ENCODE assay signal across 1 cellular context in the genomic region with DNA sequence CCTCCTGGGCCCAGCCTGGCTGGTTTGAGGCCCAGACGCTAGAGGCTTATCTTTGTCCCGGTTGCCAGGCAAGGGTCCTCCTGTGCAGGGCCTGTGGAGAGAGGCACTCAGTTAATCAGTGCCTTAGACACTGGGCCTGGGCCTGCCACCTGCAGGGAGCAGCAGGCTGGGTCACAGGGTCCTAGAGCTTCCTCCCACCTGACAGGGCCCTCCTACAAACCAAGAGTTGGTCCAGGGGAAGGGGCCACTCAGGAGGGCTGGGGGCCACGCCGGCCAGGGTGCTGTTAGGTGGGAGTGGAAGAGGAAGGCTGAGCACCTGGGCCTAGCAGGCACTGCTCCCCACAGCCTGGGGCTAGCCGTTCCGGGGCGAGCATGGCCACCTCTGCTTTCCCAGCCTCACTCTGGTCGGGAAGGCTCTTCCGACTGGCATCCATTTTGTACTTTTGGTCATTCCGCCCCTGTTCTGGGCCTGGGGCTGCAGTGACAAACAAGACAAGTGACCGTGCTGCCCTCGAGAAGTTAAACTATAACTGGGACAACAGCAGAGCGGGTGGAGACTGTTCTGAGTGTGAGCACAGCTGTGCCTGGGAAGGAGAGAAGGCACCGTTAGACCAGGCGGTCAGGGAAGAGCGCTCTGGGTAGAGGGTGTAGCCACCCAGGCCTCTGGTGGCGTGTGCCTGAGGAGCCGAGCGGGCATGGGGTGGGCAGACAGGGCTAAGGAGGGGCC.
TF ChIP-seq lines count a peak whose summit lies in the region.

No MANE protein-coding gene starts in this region.

TF ChIP-seq in HepG2, 621 proteins besides CTCF, POLR2A, EP300 and RAD21 (continued from another document and continues in another):
- TF ChIP-seq ARID3A (IDR thresholded peaks at IDR 0.05; ENCODE audit: low read depth, low read length) (no peak), MYPOP (CRISPR knock-in tag; IDR thresholded peaks at IDR 0.05) (peak; percentile 74; the same call in 1 of the 2 replicates), KLF12 (CRISPR knock-in tag; IDR thresholded peaks at IDR 0.05; ENCODE audit: borderline replicate concordance) (peak; percentile 79; the same call in 1 of the 2 replicates), ZBTB43 (CRISPR knock-in tag; conservative IDR thresholded peaks at IDR 0.05) (peak; percentile 67; the same call in 1 of the 2 replicates), CHCHD3 (CRISPR knock-in tag; IDR thresholded peaks at IDR 0.05) (no peak), SP4 (CRISPR knock-in tag; IDR thresholded peaks at IDR 0.05) (peak; percentile 77), GABPA (IDR thresholded peaks at IDR 0.05; ENCODE audit: low read depth, low read length) (no peak), GABPA (CRISPR knock-in tag; IDR thresholded peaks at IDR 0.05; ENCODE audit: low read depth) (0 out of 2 replicates have a peak, but pooled peaks have one; percentile 22), SNAPC2 (CRISPR knock-in tag; IDR thresholded peaks at IDR 0.05) (no peak), POGZ (CRISPR knock-in tag; IDR thresholded peaks at IDR 0.05) (0 out of 2 replicates have a peak, but pooled peaks have one; percentile 37), ETV6 (CRISPR knock-in tag; conservative IDR thresholded peaks at IDR 0.05) (no peak), ZNF142 (CRISPR knock-in tag; IDR thresholded peaks at IDR 0.05) (0 out of 2 replicates have a peak, but pooled peaks have one; percentile 75), ZBTB1 (CRISPR knock-in tag; IDR thresholded peaks at IDR 0.05; ENCODE audit: borderline replicate concordance) (no peak), ASH2L (IDR thresholded peaks at IDR 0.05; ENCODE audit: insufficient read length, low read depth, low read length) (peak; percentile 38), ZNF235 (CRISPR knock-in tag; IDR thresholded peaks at IDR 0.05; ENCODE audit: borderline replicate concordance) (no peak), TCF12 (IDR thresholded peaks at IDR 0.05) (no peak), TCF12 (CRISPR knock-in tag; IDR thresholded peaks at IDR 0.05) (no peak), HDAC2 (CRISPR knock-in tag; IDR thresholded peaks at IDR 0.05) (0 out of 2 replicates have a peak, but pooled peaks have one; percentile 18), ZNF775 (CRISPR knock-in tag; IDR thresholded peaks at IDR 0.05; ENCODE audit: borderline replicate concordance) (0 out of 2 replicates have a peak, but pooled peaks have one; percentile 21), RORA (CRISPR knock-in tag; IDR thresholded peaks at IDR 0.05) (no peak), MIXL1 (CRISPR knock-in tag; IDR thresholded peaks at IDR 0.05) (peak; percentile 10; the same call in 1 of the 2 replicates), ZNF17 (CRISPR knock-in tag; IDR thresholded peaks at IDR 0.05) (no peak), ZSCAN31 (CRISPR knock-in tag; IDR thresholded peaks at IDR 0.05; ENCODE audit: low read depth) (0 out of 2 replicates have a peak, but pooled peaks have one; percentile 67), CBX5 (CRISPR knock-in tag; IDR thresholded peaks at IDR 0.05; ENCODE audit: borderline replicate concordance) (peak; percentile 53; the same call in 1 of the 2 replicates), MAZ (IDR thresholded peaks at IDR 0.05; ENCODE audit: borderline replicate concordance, low read depth, low read length) (0 out of 2 replicates have a peak, but pooled peaks have one; percentile 11), MAZ (CRISPR knock-in tag; IDR thresholded peaks at IDR 0.05; ENCODE audit: low read depth) (peak; percentile 65), ARNT (IDR thresholded peaks at IDR 0.05) (no peak), ATF3 (CRISPR knock-in tag; IDR thresholded peaks at IDR 0.05) (0 out of 2 replicates have a peak, but pooled peaks have one; percentile 12), NR2C2 (CRISPR knock-in tag; IDR thresholded peaks at IDR 0.05; ENCODE audit: borderline replicate concordance) (peak; percentile 18; the same call in 1 of the 2 replicates), ZBTB26 (CRISPR knock-in tag; IDR thresholded peaks at IDR 0.05; ENCODE audit: borderline replicate concordance) (no peak), ZNF878 (CRISPR knock-in tag; IDR thresholded peaks at IDR 0.05) (0 out of 2 replicates have a peak, but pooled peaks have one; percentile 28), AGO2 (optimal IDR thresholded peaks at IDR 0.05; ENCODE audit: low read depth, low read length) (peak; percentile 69), CSRNP2 (CRISPR knock-in tag; conservative IDR thresholded peaks at IDR 0.05; ENCODE audit: low read depth) (no peak), YEATS4 (CRISPR knock-in tag; IDR thresholded peaks at IDR 0.05; ENCODE audit: borderline replicate concordance) (peak; percentile 87; the same call in 1 of the 2 replicates), CCDC6 (CRISPR knock-in tag; IDR thresholded peaks at IDR 0.05) (peak; percentile 89), ZFYVE20 (CRISPR knock-in tag; IDR thresholded peaks at IDR 0.05; ENCODE audit: borderline replicate concordance, low read depth) (no peak), ZNF724P (CRISPR knock-in tag; IDR thresholded peaks at IDR 0.05; ENCODE audit: borderline replicate concordance) (0 out of 2 replicates have a peak, but pooled peaks have one; percentile 44), RFXAP (CRISPR knock-in tag; IDR thresholded peaks at IDR 0.05; ENCODE audit: borderline replicate concordance) (0 out of 2 replicates have a peak, but pooled peaks have one; percentile 31), FOXO1 (CRISPR knock-in tag; IDR thresholded peaks at IDR 0.05) (peak; percentile 60), ZSCAN12 (CRISPR knock-in tag; IDR thresholded peaks at IDR 0.05) (no peak)
- TF ChIP-seq, protein P1, sequence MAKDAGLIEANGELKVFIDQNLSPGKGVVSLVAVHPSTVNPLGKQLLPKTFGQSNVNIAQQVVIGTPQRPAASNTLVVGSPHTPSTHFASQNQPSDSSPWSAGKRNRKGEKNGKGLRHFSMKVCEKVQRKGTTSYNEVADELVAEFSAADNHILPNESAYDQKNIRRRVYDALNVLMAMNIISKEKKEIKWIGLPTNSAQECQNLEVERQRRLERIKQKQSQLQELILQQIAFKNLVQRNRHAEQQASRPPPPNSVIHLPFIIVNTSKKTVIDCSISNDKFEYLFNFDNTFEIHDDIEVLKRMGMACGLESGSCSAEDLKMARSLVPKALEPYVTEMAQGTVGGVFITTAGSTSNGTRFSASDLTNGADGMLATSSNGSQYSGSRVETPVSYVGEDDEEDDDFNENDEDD (CRISPR knock-in tag; IDR thresholded peaks at IDR 0.05; ENCODE audit: borderline replicate concordance) = peak; percentile 21; the same call in 1 of the 2 replicates
- TF ChIP-seq, protein P2, sequence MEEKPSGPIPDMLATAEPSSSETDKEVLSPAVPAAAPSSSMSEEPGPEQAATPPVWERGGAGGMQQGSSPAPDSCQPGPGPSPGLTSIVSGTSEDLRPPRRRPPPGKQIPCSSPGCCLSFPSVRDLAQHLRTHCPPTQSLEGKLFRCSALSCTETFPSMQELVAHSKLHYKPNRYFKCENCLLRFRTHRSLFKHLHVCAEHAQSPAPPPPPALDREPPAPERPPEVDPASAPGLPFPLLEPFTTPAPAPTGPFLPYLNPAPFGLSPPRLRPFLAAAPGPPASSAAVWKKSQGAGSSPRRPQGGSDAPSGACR (CRISPR knock-in tag; IDR thresholded peaks at IDR 0.05) = peak; percentile 62; the same call in 1 of the 2 replicates
- TF ChIP-seq, protein P3, sequence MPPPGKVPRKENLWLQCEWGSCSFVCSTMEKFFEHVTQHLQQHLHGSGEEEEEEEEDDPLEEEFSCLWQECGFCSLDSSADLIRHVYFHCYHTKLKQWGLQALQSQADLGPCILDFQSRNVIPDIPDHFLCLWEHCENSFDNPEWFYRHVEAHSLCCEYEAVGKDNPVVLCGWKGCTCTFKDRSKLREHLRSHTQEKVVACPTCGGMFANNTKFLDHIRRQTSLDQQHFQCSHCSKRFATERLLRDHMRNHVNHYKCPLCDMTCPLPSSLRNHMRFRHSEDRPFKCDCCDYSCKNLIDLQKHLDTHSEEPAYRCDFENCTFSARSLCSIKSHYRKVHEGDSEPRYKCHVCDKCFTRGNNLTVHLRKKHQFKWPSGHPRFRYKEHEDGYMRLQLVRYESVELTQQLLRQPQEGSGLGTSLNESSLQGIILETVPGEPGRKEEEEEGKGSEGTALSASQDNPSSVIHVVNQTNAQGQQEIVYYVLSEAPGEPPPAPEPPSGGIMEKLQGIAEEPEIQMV (CRISPR knock-in tag; IDR thresholded peaks at IDR 0.05; ENCODE audit: low read depth) = no peak
